In the genomic region with DNA sequence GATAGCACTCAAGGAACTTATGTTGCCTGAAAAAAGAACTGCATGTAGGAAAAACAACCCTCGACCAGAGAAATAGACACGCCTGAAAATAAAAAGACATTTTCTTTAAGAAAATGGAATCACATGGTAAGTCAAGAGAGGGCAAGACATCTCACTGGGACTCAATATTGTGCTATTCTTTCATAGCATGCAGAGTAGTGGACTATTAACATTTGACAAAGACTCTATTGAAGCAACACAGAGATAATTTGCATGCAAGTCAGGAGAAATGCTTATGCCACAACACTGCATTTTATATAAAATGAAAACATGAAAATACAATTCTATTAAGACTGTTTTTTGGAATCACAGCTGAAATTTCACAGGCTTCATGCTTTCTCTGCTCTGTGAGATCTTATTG, we compare ENCODE assay signal across 24 cellular contexts.
A peak's percentile ranks its signal among the peaks of the same experiment; 100 is the strongest.
DNase-seq lines count a peak whose midpoint lies in the region; ATAC-seq, FAIRE-seq and TF ChIP-seq lines count a peak whose summit lies in the region.
"Had no signal": no experiment of that assay in that cellular context is flagged by ENCODE, and none has a peak within 500 bp of the region (broad histone marks: within the 10 kb centered on the region; RNA-seq: fewer than 3 reads in every experiment).

No MANE protein-coding gene starts in this region.

- DNase-seq in NCI-H526 (lab: John Stamatoyannopoulos, UW) (peak; percentile 37 to 50), epidermal melanocyte (ENCODE audit: insufficient read length, low spot score) (peak; percentile 70), midbrain (lab: John Stamatoyannopoulos, UW) (peak; percentile 61), NOMO-1 treated with DMSO at 0.1 percent for 48 hours (lab: John Stamatoyannopoulos, UW; ENCODE audit: unreplicated experiment) (no peak), D721Med (ENCODE audit: insufficient read length, low spot score) (no peak)
- DNase-seq: Caco-2; CD4-positive, alpha-beta T cell; DMS 273 treated with DMSO at 0.1 percent for 48 hours; DMS79; EL; GF-D8; NCI-H1105; NCI-H1436 treated with DMSO at 0.1 percent for 48 hours; NCI-H1930; NCI-H2107; NCI-H446; NCI-H524 treated with DMSO at 0.1 percent for 48 hours; SHP77 had no signal

- no peak for TF ChIP-seq CTCF in D721Med (IDR thresholded peaks at IDR 0.05; ENCODE audit: insufficient read depth, missing control alignments)

- no peak for FAIRE-seq in D721Med (lab: Jason Lieb, UNC)
- FAIRE-seq: GM12891, GM19239 had no signal

- no peak for ATAC-seq in HG03378 (IDR thresholded peaks at IDR 0.05; ENCODE audit: unreplicated experiment)
- no peak for ATAC-seq in GM18867 (IDR thresholded peaks at IDR 0.05; ENCODE audit: unreplicated experiment)
- ATAC-seq: HCT116, Panc1 had no signal

Comparison
In these comparisons a context has a peak if more than half of its experiments do, and no peak if none do; other contexts are left out.
1. DNase-seq: peak in NCI-H526 (2 of 2), epidermal melanocyte (single experiment) and midbrain (single experiment); none in NOMO-1 treated with DMSO at 0.1 percent for 48 hours (single experiment) and D721Med (single experiment).